8 cellular contexts compared by ENCODE assay signal in genomic region chr12:89244536-89244935, GRCh38.
DNase-seq lines count a peak whose midpoint lies in the region; ATAC-seq and TF ChIP-seq lines count a peak whose summit lies in the region.

No MANE protein-coding gene starts in this region.

- H3K4me3 Mint-ChIP-seq in activated T-cell treated with anti-CD3 and anti-CD28 coated beads, Interleukin-2, amount 50 U/mL, for 24 hours, result peak overlapping the region; percentile 50
- H3K4me3 Mint-ChIP-seq in stimulated activated naive B cell treated with anti-CD40 and anti-IgM and Interleukin-4, amounts not matched to agents 10 μg/mL and 1 μg/mL and 100 μg/mL, for 72 hours, result no peak overlapping the region

- no peaks in the 10 kb centered on the region for H3K36me3 Mint-ChIP-seq in activated T-cell treated with anti-CD3 and anti-CD28 coated beads, Interleukin-2, amount 50 U/mL, for 24 hours (ENCODE audit: low read depth)
- no peaks in the 10 kb centered on the region for H3K36me3 Mint-ChIP-seq in stimulated activated naive B cell treated with anti-CD40 and anti-IgM and Interleukin-4, amounts not matched to agents 10 μg/mL and 1 μg/mL and 100 μg/mL, for 72 hours

- TF ChIP-seq CTCF in cardiac fibroblast (IDR thresholded peaks at IDR 0.05; ENCODE audit: low read depth, low read length), result no peak

- no peak for DNase-seq in activated T-cell treated with anti-CD3 and anti-CD28 coated beads, Interleukin-2, amount 50 U/mL, for 24 hours
- DNase-seq in activated T-cell treated with anti-CD3 and anti-CD28 coated beads, Interleukin-2, amount 50 U/mL, for 48 hours, result no peak
- DNase-seq in NCI-H2227 (lab: John Stamatoyannopoulos, UW; ENCODE audit: unreplicated experiment), result peak; percentile 62
- DNase-seq in cardiac fibroblast (ENCODE audit: low read depth in 2 of 2), result peak; percentile 26 to 66
- DNase-seq in stimulated activated naive B cell treated with anti-CD40 and anti-IgM and Interleukin-4, amounts not matched to agents 10 μg/mL and 1 μg/mL and 100 μg/mL, for 72 hours, result no peak
- no peak for DNase-seq in germinal center (ENCODE audit: low spot score)

- H3K9me3 Mint-ChIP-seq in activated T-cell treated with anti-CD3 and anti-CD28 coated beads, Interleukin-2, amount 50 U/mL, for 24 hours, result peaks cover 5% of the 10 kb centered on the region
- peaks cover 0 to 2% of the 10 kb centered on the region in 2 donors for H3K9me3 Mint-ChIP-seq in stimulated activated naive B cell treated with anti-CD40 and anti-IgM and Interleukin-4, amounts not matched to agents 10 μg/mL and 1 μg/mL and 100 μg/mL, for 72 hours

- peak; percentile 93 to 96 for ATAC-seq in stimulated activated naive B cell treated with anti-CD40 and anti-IgM and Interleukin-4, amounts not matched to agents 10 μg/mL and 1 μg/mL and 100 μg/mL, for 72 hours (replicated peaks)
- ATAC-seq in GM21737 (IDR thresholded peaks at IDR 0.05; ENCODE audit: unreplicated experiment) (no peak), HG03025 (IDR thresholded peaks at IDR 0.05; ENCODE audit: low FRiP score, unreplicated experiment) (no peak)

- H3K4me3 ChIP-seq in cardiac fibroblast (replicated peaks in 1 of 2; ENCODE audit: low read depth in 2 of 2, low read length in 2 of 2), result no peak overlapping the region

- peak overlapping the region; percentile 86 for H3K27ac Mint-ChIP-seq in activated T-cell treated with anti-CD3 and anti-CD28 coated beads, Interleukin-2, amount 50 U/mL, for 24 hours
- peak overlapping the region; percentile 27 for H3K27ac Mint-ChIP-seq in stimulated activated naive B cell treated with anti-CD40 and anti-IgM and Interleukin-4, amounts not matched to agents 10 μg/mL and 1 μg/mL and 100 μg/mL, for 72 hours

- H3K4me1 Mint-ChIP-seq in activated T-cell treated with anti-CD3 and anti-CD28 coated beads, Interleukin-2, amount 50 U/mL, for 24 hours (ENCODE audit: low read depth), result peaks cover 46% of the 10 kb centered on the region
- peaks cover 17 to 18% of the 10 kb centered on the region in 2 donors for H3K4me1 Mint-ChIP-seq in stimulated activated naive B cell treated with anti-CD40 and anti-IgM and Interleukin-4, amounts not matched to agents 10 μg/mL and 1 μg/mL and 100 μg/mL, for 72 hours

- H3K27me3 Mint-ChIP-seq in activated T-cell treated with anti-CD3 and anti-CD28 coated beads, Interleukin-2, amount 50 U/mL, for 24 hours, result no peaks in the 10 kb centered on the region
- peaks cover 0 to 5% of the 10 kb centered on the region in 2 donors for H3K27me3 Mint-ChIP-seq in stimulated activated naive B cell treated with anti-CD40 and anti-IgM and Interleukin-4, amounts not matched to agents 10 μg/mL and 1 μg/mL and 100 μg/mL, for 72 hours

Comparison
In these comparisons a context has a peak if more than half of its experiments do, and no peak if none do; other contexts are left out.
1. DNase-seq: peak in NCI-H2227 (single experiment) and cardiac fibroblast (2 of 2); none in activated T-cell treated with anti-CD3 and anti-CD28 coated beads, Interleukin-2, amount 50 U/mL, for 24 hours (single experiment), activated T-cell treated with anti-CD3 and anti-CD28 coated beads, Interleukin-2, amount 50 U/mL, for 48 hours (0 of 2), stimulated activated naive B cell treated with anti-CD40 and anti-IgM and Interleukin-4, amounts not matched to agents 10 μg/mL and 1 μg/mL and 100 μg/mL, for 72 hours (single experiment) and germinal center (single experiment).
2. ATAC-seq: peak in stimulated activated naive B cell treated with anti-CD40 and anti-IgM and Interleukin-4, amounts not matched to agents 10 μg/mL and 1 μg/mL and 100 μg/mL, for 72 hours (2 of 2); none in GM21737 (single experiment) and HG03025 (single experiment).